1 cellular context compared by ENCODE assay signal in the genomic region with DNA sequence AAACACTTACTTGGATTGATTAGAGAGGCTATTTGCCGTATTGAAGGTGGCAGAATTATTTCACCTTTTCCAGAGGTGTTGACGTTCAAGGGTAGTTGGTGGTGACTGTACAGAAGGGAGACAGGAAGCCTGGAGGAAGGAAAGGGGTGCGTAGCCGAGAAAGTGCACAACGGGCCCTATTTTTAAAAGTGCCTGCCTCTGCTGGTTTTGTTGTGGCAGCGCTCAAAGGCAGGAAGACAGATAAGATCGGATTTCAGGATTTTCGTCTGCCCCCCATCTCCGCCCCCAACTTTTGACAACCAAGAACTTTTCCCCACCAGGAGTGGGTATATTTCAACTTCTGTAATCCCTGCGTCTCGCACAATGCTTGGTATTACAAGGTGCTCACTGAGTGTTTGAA.
TF ChIP-seq lines count a peak whose summit lies in the region.

No MANE protein-coding gene starts in this region.

TF ChIP-seq in GM12878, 131 proteins besides CTCF, POLR2A, EP300 and RAD21:
- TF ChIP-seq PBX3 (IDR thresholded peaks at IDR 0.05; ENCODE audit: insufficient replicate concordance, low read depth, low read length) (no peak), SREBF1 (IDR thresholded peaks at IDR 0.05; ENCODE audit: low read length) (no peak), RB1 (IDR thresholded peaks at IDR 0.05; ENCODE audit: borderline replicate concordance) (no peak), ZNF217 (IDR thresholded peaks at IDR 0.05) (no peak), SUZ12 (IDR thresholded peaks at IDR 0.05; ENCODE audit: unreplicated experiment) (no peak), ETV6 (conservative IDR thresholded peaks at IDR 0.05 in 1 of 2, IDR thresholded peaks at IDR 0.05 in 1 of 2; ENCODE audit: borderline replicate concordance in 1 of 2, low read depth in 1 of 2) (no peak), CUX1 (IDR thresholded peaks at IDR 0.05; ENCODE audit: insufficient replicate concordance, low read depth, low read length) (no peak), SRF (IDR thresholded peaks at IDR 0.05; ENCODE audit: low read depth in 2 of 2, low read length in 2 of 2) (no peak), EED (IDR thresholded peaks at IDR 0.05; ENCODE audit: low read depth) (no peak), TARDBP (IDR thresholded peaks at IDR 0.05; ENCODE audit: borderline replicate concordance) (no peak), RBBP5 (conservative IDR thresholded peaks at IDR 0.05) (no peak)
- TF ChIP-seq, protein P1, sequence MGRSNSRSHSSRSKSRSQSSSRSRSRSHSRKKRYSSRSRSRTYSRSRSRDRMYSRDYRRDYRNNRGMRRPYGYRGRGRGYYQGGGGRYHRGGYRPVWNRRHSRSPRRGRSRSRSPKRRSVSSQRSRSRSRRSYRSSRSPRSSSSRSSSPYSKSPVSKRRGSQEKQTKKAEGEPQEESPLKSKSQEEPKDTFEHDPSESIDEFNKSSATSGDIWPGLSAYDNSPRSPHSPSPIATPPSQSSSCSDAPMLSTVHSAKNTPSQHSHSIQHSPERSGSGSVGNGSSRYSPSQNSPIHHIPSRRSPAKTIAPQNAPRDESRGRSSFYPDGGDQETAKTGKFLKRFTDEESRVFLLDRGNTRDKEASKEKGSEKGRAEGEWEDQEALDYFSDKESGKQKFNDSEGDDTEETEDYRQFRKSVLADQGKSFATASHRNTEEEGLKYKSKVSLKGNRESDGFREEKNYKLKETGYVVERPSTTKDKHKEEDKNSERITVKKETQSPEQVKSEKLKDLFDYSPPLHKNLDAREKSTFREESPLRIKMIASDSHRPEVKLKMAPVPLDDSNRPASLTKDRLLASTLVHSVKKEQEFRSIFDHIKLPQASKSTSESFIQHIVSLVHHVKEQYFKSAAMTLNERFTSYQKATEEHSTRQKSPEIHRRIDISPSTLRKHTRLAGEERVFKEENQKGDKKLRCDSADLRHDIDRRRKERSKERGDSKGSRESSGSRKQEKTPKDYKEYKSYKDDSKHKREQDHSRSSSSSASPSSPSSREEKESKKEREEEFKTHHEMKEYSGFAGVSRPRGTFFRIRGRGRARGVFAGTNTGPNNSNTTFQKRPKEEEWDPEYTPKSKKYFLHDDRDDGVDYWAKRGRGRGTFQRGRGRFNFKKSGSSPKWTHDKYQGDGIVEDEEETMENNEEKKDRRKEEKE (IDR thresholded peaks at IDR 0.05), result no peak
- TF ChIP-seq, protein P2, sequence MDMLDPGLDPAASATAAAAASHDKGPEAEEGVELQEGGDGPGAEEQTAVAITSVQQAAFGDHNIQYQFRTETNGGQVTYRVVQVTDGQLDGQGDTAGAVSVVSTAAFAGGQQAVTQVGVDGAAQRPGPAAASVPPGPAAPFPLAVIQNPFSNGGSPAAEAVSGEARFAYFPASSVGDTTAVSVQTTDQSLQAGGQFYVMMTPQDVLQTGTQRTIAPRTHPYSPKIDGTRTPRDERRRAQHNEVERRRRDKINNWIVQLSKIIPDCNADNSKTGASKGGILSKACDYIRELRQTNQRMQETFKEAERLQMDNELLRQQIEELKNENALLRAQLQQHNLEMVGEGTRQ (IDR thresholded peaks at IDR 0.05; ENCODE audit: borderline replicate concordance, low read depth, low read length), result no peak
